In genomic region chr2:72981516-72981915, GRCh38 we compare ENCODE assay signal across 19 cellular contexts.
DNase-seq lines count a peak whose midpoint lies in the region; ATAC-seq and TF ChIP-seq lines count a peak whose summit lies in the region.
"Had no signal": no experiment of that assay in that cellular context is flagged by ENCODE, and none has a peak within 500 bp of the region (broad histone marks: within the 10 kb centered on the region; RNA-seq: fewer than 3 reads in every experiment).

No MANE protein-coding gene starts in this region.

- TF ChIP-seq CTCF in HEK293 (tag by site-specific recombination; IDR thresholded peaks at IDR 0.05) (no peak), dorsolateral prefrontal cortex (IDR thresholded peaks at IDR 0.05 in 54 of 56, conservative IDR thresholded peaks at IDR 0.05 in 2 of 56; ENCODE audit: low read depth in 1 of 56, partially characterized antibody in 56 of 56) (no peak), neutrophil (IDR thresholded peaks at IDR 0.05) (no peak)

- H3K27me3 ChIP-seq in dorsolateral prefrontal cortex (no peaks in the 10 kb centered on the region), neutrophil (no peaks in the 10 kb centered on the region)

- intact Hi-C loops in dorsolateral prefrontal cortex (cut with DNase I) = no loop called here

- no peak overlapping the region for H3K4me3 ChIP-seq in HEK293 (ENCODE audit: low read depth, low read length)
- H3K4me3 ChIP-seq in dorsolateral prefrontal cortex = no peak overlapping the region
- H3K4me3 ChIP-seq in neutrophil (ENCODE audit: low read depth in 1 of 2, low read length in 1 of 2) = no peak overlapping the region
- H3K4me3 ChIP-seq: GM23248 had no signal

- DNase-seq in NCI-H146 (lab: John Stamatoyannopoulos, UW) (peak; percentile 15), NCI-H146 treated with DMSO at 0.1 percent for 48 hours (lab: John Stamatoyannopoulos, UW; ENCODE audit: unreplicated experiment) (no peak), dorsolateral prefrontal cortex (no peak), DMS153 (lab: John Stamatoyannopoulos, UW) (no peak), NCI-H2227 treated with DMSO at 0.1 percent for 48 hours (lab: John Stamatoyannopoulos, UW) (no peak)
- DNase-seq: DMS79 treated with DMSO at 0.1 percent for 48 hours, KG1, NCI-H1092, NCI-H187 treated with DMSO at 0.1 percent for 48 hours, NCI-H2171 treated with DMSO at 0.1 percent for 48 hours, NCI-H524, SHP77 had no signal

- CTCF ChIA-PET in HEK293 (lab: Yijun Ruan, JAX) = interaction anchor here (1.0 to 1.5 kb wide), 3 partner anchors 12 to 196 kb away, joined by 3 to 15 read pairs (median 3); no protein-coding TSS in a partner anchor

- ATAC-seq in GM19463 (IDR thresholded peaks at IDR 0.05; ENCODE audit: unreplicated experiment) = no peak

- H3K27ac ChIP-seq in HEK293 (ENCODE audit: extremely low read depth, low read depth, low read length) = no peak overlapping the region
- H3K27ac ChIP-seq in dorsolateral prefrontal cortex = peak overlapping the region in 30 of 59 donors; percentile 3 to 64 (median 41)
- peak overlapping the region; percentile 72 for H3K27ac ChIP-seq in neutrophil
- H3K27ac ChIP-seq: 22Rv1, C4-2B, GM23248, HL-60 had no signal

- H3K36me3 ChIP-seq in HEK293 (ENCODE audit: control insufficient read depth in 2 of 2, insufficient read depth in 1 of 2, low read length in 2 of 2) = peaks cover 0 to 3% of the 10 kb centered on the region in 2 experiments; a peak in 1 of 3 replicates
- peaks cover 54% of the 10 kb centered on the region for H3K36me3 ChIP-seq in neutrophil

- no peaks in the 10 kb centered on the region for H3K9me3 ChIP-seq in HEK293 (ENCODE audit: control insufficient read depth, insufficient read depth, low read depth, low read length)
- H3K9me3 ChIP-seq in neutrophil = no peaks in the 10 kb centered on the region

- POLR2A ChIA-PET in HEK293 (lab: Yijun Ruan, JAX) = interaction anchor here (0.5 kb wide), 1 partner anchor 223 kb away, joined by 3 read pairs; no protein-coding TSS in a partner anchor

- H3K4me1 ChIP-seq in HEK293 (ENCODE audit: control insufficient read depth, insufficient read depth, low read length) = peaks cover 3% of the 10 kb centered on the region; the same call in 1 of the 2 replicates
- H3K4me1 ChIP-seq in neutrophil (ENCODE audit: control insufficient read depth in 1 of 2, insufficient read depth in 1 of 2, low read depth in 1 of 2, low read length in 1 of 2) = peaks cover 29 to 33% of the 10 kb centered on the region in 2 experiments

TF ChIP-seq in HEK293, 187 proteins besides CTCF, POLR2A, EP300 and RAD21:
- TF ChIP-seq ZNF350 (tag by site-specific recombination; IDR thresholded peaks at IDR 0.05) = no peak
- peak; percentile 33 for TF ChIP-seq ZFHX2 (tag by site-specific recombination; conservative IDR thresholded peaks at IDR 0.05)
